In the genomic region with DNA sequence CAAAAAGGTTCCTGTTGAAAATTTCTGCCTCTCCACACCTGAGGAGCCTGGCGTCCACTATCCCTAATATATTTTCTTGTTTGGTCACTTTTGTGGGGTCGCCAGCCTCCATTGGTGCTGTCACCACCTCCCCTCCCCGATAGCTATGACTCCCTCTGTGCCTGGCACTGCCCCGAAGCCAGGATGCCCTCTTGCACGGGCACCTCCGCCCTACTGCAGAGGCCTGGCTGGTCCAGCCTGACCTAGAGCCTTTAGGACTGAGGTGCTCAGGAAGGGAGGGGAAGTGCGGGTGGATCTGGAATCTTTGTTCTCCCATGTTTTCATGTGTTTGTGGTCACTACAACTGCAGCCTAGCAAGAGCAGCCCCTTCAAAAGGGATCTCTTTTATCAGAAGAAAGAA, we compare ENCODE assay signal across 19 cellular contexts.
A peak's percentile ranks its signal among the peaks of the same experiment; 100 is the strongest.
DNase-seq lines count a peak whose midpoint lies in the region; ATAC-seq and TF ChIP-seq lines count a peak whose summit lies in the region.
"Had no signal": no experiment of that assay in that cellular context is flagged by ENCODE, and none has a peak within 500 bp of the region (broad histone marks: within the 10 kb centered on the region; RNA-seq: fewer than 3 reads in every experiment).

No MANE protein-coding gene starts in this region.

- H3K4me3 ChIP-seq in neural progenitor cell: no peak overlapping the region
- H3K4me3 ChIP-seq: BLaER1 treated with 17β-estradiol and CSF1 and Interleukin-3, amounts not matched to agents 10 nM and 100 nM; GM23338 had no signal

- no peak for ATAC-seq in T-helper 17 cell
- no peak for ATAC-seq in left ventricle myocardium superior
- no peak for ATAC-seq in esophagus mucosa
- no peak for ATAC-seq in activated CD4-positive, CD25-positive, alpha-beta regulatory T cell treated with anti-CD3 and anti-CD28 coated beads, Interleukin-2, amount 50 U/mL, for 24 hours
- ATAC-seq in GM18511 (IDR thresholded peaks at IDR 0.05; ENCODE audit: unreplicated experiment): no peak
- ATAC-seq: CD8-positive, alpha-beta T cell; GM23338; HCT116 had no signal

- H3K4me1 Mint-ChIP-seq in T-helper 17 cell (peaks cover 3% of the 10 kb centered on the region), brain (peaks cover 27% of the 10 kb centered on the region), neural progenitor cell (peaks cover 26% of the 10 kb centered on the region)
- H3K4me1 Mint-ChIP-seq: B cell had no signal

- peak overlapping the region; percentile 14 for H3K27ac Mint-ChIP-seq in T-helper 17 cell
- H3K27ac Mint-ChIP-seq in brain: peak overlapping the region in 4 of 5 experiments; percentile 17 to 77 (median 62)
- H3K27ac Mint-ChIP-seq in neural progenitor cell: peak overlapping the region; percentile 86
- H3K27ac Mint-ChIP-seq: B cell; CD8-positive, alpha-beta T cell; GM23338; HFFc6 had no signal

- H3K36me3 ChIP-seq in neural progenitor cell: no peaks in the 10 kb centered on the region

- no peak overlapping the region for H3K9ac ChIP-seq in neural progenitor cell
- H3K9ac ChIP-seq: BLaER1 treated with 17β-estradiol and CSF1 and Interleukin-3, amounts not matched to agents 10 nM and 100 nM had no signal

- no peak overlapping the region for H3K4me2 ChIP-seq in neural progenitor cell
- H3K4me2 ChIP-seq: GM23338 had no signal

- no peaks in the 10 kb centered on the region for H3F3A ChIP-seq in neural progenitor cell (ENCODE audit: low read depth)

- H3K4me1 ChIP-seq in neural progenitor cell: peaks cover 11% of the 10 kb centered on the region

- no peak overlapping the region for H2AFZ ChIP-seq in neural progenitor cell (replicated peaks)
- H2AFZ ChIP-seq: GM23338 had no signal

- intact Hi-C loops in left ventricle myocardium superior (cut with micrococcal nuclease): no loop called here

- H3K79me2 ChIP-seq in neural progenitor cell (ENCODE audit: low read depth): no peaks in the 10 kb centered on the region

- no peaks in the 10 kb centered on the region for H3K27me3 ChIP-seq in neural progenitor cell

- H3K27me3 Mint-ChIP-seq in T-helper 17 cell (no peaks in the 10 kb centered on the region), brain (no peaks in the 10 kb centered on the region), neural progenitor cell (ENCODE audit: insufficient read depth, low read depth) (peaks cover 8% of the 10 kb centered on the region)

- H4K20me1 ChIP-seq in neural progenitor cell (ENCODE audit: low read depth): peaks cover 3% of the 10 kb centered on the region

- H3K27ac ChIP-seq in neural progenitor cell: no peak overlapping the region
- H3K27ac ChIP-seq: BLaER1 treated with 17β-estradiol and CSF1 and Interleukin-3, amounts not matched to agents 10 nM and 100 nM had no signal

- H3K9me3 Mint-ChIP-seq in brain: peaks cover 0 to 2% (median 0%) of the 10 kb centered on the region in 5 experiments
- H3K9me3 Mint-ChIP-seq in neural progenitor cell: no peaks in the 10 kb centered on the region
- H3K9me3 Mint-ChIP-seq: CD8-positive, alpha-beta T cell; GM23338; HFFc6 had no signal

- H3K4me3 Mint-ChIP-seq in T-helper 17 cell (no peak overlapping the region), brain (no peak overlapping the region), neural progenitor cell (no peak overlapping the region)
- H3K4me3 Mint-ChIP-seq: B cell; CD8-positive, alpha-beta T cell; GM23338; HFFc6 had no signal

- H3K36me3 Mint-ChIP-seq in T-helper 17 cell (ENCODE audit: low read depth) (no peaks in the 10 kb centered on the region), brain (peaks cover 21% of the 10 kb centered on the region), neural progenitor cell (peaks cover 30% of the 10 kb centered on the region)
- H3K36me3 Mint-ChIP-seq: CD8-positive, alpha-beta T cell had no signal

- TF ChIP-seq CTCF in brain (conservative IDR thresholded peaks at IDR 0.05) (no peak), neural progenitor cell (IDR thresholded peaks at IDR 0.05) (no peak)

- no peaks in the 10 kb centered on the region for H3K9me3 ChIP-seq in T-helper 17 cell (ENCODE audit: control insufficient read depth, low read length, poor library complexity, severe bottlenecking)
- no peaks in the 10 kb centered on the region for H3K9me3 ChIP-seq in neural progenitor cell (ENCODE audit: low read depth)
- H3K9me3 ChIP-seq: BLaER1 treated with 17β-estradiol and CSF1 and Interleukin-3, amounts not matched to agents 10 nM and 100 nM had no signal

- DNase-seq in T-helper 17 cell (no peak), left ventricle myocardium superior (peak; percentile 20), neural progenitor cell (ENCODE audit: low spot score) (no peak)
- no peak for DNase-seq in stimulated activated CD4-positive, alpha-beta T cell treated with anti-CD3 and anti-CD28 coated beads, Interleukin-1b, Interleukin-23, amount 100 ng/mL, for 48 hours
- DNase-seq: Calu3; CD8-positive, alpha-beta T cell; DMS 273 treated with DMSO at 0.1 percent for 48 hours; DMS53; H7; HFFc6; IMR-90 had no signal

Comparison
In these comparisons a context has a peak if more than half of its experiments do, and no peak if none do; other contexts are left out.
1. H3K27ac Mint-ChIP-seq: peak in every context shown above with its lines; median percentile 86 in neural progenitor cell; 62 in brain; 14 in T-helper 17 cell.